ENCODE assay signal across 1 cellular context in the genomic region with DNA sequence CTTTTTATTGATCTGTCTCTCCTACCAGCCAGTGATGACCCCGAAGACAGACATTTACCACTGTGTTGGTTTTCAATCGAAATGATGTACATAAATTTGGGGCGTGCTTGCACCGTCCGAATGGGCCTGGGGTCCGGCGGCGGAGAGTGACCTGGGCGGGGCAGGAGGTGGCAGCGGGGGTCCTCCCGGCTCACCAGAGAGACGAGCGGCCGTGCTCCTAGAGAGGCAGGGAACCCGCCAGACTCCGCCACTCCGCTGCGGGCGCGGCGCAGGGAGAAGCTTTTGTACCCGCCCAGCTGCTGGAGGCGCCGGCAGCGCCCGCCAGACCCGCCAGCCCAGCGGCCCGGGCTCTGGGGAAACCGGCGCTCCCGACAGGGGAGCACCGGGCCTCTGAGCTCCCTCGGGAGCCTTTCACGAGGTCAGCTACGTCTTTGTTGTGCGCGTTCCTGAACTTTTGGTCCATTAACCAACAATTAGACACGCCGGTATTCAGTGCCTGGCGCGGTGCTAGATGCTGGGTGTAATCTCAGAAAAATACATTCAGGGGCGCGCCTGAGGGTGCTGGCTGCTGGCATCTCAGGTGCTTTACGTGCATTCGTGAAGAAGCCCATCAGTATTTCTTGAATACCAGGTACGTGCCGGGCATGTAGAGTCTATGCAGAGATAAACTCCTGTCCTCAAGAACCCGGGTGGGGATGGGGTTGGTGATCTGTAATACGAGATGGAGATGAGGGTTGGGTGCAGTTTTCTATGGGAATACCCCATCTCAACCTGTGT.
TF ChIP-seq lines count a peak whose summit lies in the region.

A gene with protein sequence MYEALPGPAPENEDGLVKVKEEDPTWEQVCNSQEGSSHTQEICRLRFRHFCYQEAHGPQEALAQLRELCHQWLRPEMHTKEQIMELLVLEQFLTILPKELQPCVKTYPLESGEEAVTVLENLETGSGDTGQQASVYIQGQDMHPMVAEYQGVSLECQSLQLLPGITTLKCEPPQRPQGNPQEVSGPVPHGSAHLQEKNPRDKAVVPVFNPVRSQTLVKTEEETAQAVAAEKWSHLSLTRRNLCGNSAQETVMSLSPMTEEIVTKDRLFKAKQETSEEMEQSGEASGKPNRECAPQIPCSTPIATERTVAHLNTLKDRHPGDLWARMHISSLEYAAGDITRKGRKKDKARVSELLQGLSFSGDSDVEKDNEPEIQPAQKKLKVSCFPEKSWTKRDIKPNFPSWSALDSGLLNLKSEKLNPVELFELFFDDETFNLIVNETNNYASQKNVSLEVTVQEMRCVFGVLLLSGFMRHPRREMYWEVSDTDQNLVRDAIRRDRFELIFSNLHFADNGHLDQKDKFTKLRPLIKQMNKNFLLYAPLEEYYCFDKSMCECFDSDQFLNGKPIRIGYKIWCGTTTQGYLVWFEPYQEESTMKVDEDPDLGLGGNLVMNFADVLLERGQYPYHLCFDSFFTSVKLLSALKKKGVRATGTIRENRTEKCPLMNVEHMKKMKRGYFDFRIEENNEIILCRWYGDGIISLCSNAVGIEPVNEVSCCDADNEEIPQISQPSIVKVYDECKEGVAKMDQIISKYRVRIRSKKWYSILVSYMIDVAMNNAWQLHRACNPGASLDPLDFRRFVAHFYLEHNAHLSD (plus strand): TSS at position 285 of the 777 bp plus-strand sequence. CDS start 2,242 bp downstream, outside the sequence.

TF ChIP-seq in K562, 482 proteins besides CTCF, POLR2A, EP300 and RAD21 (continued from another document and continues in another):
- TF ChIP-seq, protein P1, sequence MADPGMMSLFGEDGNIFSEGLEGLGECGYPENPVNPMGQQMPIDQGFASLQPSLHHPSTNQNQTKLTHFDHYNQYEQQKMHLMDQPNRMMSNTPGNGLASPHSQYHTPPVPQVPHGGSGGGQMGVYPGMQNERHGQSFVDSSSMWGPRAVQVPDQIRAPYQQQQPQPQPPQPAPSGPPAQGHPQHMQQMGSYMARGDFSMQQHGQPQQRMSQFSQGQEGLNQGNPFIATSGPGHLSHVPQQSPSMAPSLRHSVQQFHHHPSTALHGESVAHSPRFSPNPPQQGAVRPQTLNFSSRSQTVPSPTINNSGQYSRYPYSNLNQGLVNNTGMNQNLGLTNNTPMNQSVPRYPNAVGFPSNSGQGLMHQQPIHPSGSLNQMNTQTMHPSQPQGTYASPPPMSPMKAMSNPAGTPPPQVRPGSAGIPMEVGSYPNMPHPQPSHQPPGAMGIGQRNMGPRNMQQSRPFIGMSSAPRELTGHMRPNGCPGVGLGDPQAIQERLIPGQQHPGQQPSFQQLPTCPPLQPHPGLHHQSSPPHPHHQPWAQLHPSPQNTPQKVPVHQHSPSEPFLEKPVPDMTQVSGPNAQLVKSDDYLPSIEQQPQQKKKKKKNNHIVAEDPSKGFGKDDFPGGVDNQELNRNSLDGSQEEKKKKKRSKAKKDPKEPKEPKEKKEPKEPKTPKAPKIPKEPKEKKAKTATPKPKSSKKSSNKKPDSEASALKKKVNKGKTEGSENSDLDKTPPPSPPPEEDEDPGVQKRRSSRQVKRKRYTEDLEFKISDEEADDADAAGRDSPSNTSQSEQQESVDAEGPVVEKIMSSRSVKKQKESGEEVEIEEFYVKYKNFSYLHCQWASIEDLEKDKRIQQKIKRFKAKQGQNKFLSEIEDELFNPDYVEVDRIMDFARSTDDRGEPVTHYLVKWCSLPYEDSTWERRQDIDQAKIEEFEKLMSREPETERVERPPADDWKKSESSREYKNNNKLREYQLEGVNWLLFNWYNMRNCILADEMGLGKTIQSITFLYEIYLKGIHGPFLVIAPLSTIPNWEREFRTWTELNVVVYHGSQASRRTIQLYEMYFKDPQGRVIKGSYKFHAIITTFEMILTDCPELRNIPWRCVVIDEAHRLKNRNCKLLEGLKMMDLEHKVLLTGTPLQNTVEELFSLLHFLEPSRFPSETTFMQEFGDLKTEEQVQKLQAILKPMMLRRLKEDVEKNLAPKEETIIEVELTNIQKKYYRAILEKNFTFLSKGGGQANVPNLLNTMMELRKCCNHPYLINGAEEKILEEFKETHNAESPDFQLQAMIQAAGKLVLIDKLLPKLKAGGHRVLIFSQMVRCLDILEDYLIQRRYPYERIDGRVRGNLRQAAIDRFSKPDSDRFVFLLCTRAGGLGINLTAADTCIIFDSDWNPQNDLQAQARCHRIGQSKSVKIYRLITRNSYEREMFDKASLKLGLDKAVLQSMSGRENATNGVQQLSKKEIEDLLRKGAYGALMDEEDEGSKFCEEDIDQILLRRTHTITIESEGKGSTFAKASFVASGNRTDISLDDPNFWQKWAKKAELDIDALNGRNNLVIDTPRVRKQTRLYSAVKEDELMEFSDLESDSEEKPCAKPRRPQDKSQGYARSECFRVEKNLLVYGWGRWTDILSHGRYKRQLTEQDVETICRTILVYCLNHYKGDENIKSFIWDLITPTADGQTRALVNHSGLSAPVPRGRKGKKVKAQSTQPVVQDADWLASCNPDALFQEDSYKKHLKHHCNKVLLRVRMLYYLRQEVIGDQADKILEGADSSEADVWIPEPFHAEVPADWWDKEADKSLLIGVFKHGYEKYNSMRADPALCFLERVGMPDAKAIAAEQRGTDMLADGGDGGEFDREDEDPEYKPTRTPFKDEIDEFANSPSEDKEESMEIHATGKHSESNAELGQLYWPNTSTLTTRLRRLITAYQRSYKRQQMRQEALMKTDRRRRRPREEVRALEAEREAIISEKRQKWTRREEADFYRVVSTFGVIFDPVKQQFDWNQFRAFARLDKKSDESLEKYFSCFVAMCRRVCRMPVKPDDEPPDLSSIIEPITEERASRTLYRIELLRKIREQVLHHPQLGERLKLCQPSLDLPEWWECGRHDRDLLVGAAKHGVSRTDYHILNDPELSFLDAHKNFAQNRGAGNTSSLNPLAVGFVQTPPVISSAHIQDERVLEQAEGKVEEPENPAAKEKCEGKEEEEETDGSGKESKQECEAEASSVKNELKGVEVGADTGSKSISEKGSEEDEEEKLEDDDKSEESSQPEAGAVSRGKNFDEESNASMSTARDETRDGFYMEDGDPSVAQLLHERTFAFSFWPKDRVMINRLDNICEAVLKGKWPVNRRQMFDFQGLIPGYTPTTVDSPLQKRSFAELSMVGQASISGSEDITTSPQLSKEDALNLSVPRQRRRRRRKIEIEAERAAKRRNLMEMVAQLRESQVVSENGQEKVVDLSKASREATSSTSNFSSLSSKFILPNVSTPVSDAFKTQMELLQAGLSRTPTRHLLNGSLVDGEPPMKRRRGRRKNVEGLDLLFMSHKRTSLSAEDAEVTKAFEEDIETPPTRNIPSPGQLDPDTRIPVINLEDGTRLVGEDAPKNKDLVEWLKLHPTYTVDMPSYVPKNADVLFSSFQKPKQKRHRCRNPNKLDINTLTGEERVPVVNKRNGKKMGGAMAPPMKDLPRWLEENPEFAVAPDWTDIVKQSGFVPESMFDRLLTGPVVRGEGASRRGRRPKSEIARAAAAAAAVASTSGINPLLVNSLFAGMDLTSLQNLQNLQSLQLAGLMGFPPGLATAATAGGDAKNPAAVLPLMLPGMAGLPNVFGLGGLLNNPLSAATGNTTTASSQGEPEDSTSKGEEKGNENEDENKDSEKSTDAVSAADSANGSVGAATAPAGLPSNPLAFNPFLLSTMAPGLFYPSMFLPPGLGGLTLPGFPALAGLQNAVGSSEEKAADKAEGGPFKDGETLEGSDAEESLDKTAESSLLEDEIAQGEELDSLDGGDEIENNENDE (IDR thresholded peaks at IDR 0.05; ENCODE audit: low read depth, low read length), result no peak
- TF ChIP-seq ZNF41 (CRISPR knock-in tag; conservative IDR thresholded peaks at IDR 0.05) (no peak), PRPF4 (IDR thresholded peaks at IDR 0.05; ENCODE audit: insufficient read depth, low read depth, low read length, poor library complexity, severe bottlenecking) (no peak), ERF (CRISPR knock-in tag; IDR thresholded peaks at IDR 0.05) (no peak), CHD4 (IDR thresholded peaks at IDR 0.05; ENCODE audit: insufficient read depth, insufficient replicate concordance, low read depth, low read length, poor library complexity, severe bottlenecking) (no peak), ZNF444 (CRISPR knock-in tag; IDR thresholded peaks at IDR 0.05) (no peak), ZNF778 (CRISPR knock-in tag; IDR thresholded peaks at IDR 0.05) (no peak), MTA2 (IDR thresholded peaks at IDR 0.05; ENCODE audit: low read depth) (no peak), RBM15 (IDR thresholded peaks at IDR 0.05; ENCODE audit: insufficient read depth, low read length) (no peak), XRCC4 (IDR thresholded peaks at IDR 0.05; ENCODE audit: extremely low read depth, insufficient read depth, insufficient read length) (no peak), NFE2L1 (tag; IDR thresholded peaks at IDR 0.05; ENCODE audit: borderline replicate concordance, low read depth) (no peak), ZNF79 (CRISPR knock-in tag; IDR thresholded peaks at IDR 0.05; ENCODE audit: low read depth) (no peak), RAD51 (IDR thresholded peaks at IDR 0.05; ENCODE audit: borderline replicate concordance, low read depth) (no peak), FOXA1 (IDR thresholded peaks at IDR 0.05; ENCODE audit: borderline replicate concordance) (no peak), HDGF (IDR thresholded peaks at IDR 0.05) (no peak), ZNF224 (CRISPR knock-in tag; IDR thresholded peaks at IDR 0.05) (0 out of 2 replicates have a peak, but pooled peaks have one; percentile 64), ZNF274 (IDR thresholded peaks at IDR 0.05; ENCODE audit: borderline replicate concordance, low read depth, low read length) (no peak; the same call in 1 of the 2 replicates), NBN (IDR thresholded peaks at IDR 0.05; ENCODE audit: low read depth) (no peak), FOXP1 (CRISPR knock-in tag; IDR thresholded peaks at IDR 0.05) (no peak; the same call in 1 of the 2 replicates), STAT5B (CRISPR knock-in tag; IDR thresholded peaks at IDR 0.05) (no peak)
- TF ChIP-seq, protein P2, sequence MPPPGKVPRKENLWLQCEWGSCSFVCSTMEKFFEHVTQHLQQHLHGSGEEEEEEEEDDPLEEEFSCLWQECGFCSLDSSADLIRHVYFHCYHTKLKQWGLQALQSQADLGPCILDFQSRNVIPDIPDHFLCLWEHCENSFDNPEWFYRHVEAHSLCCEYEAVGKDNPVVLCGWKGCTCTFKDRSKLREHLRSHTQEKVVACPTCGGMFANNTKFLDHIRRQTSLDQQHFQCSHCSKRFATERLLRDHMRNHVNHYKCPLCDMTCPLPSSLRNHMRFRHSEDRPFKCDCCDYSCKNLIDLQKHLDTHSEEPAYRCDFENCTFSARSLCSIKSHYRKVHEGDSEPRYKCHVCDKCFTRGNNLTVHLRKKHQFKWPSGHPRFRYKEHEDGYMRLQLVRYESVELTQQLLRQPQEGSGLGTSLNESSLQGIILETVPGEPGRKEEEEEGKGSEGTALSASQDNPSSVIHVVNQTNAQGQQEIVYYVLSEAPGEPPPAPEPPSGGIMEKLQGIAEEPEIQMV (tag; conservative IDR thresholded peaks at IDR 0.05; ENCODE audit: low read depth), result no peak
- TF ChIP-seq, protein P3, sequence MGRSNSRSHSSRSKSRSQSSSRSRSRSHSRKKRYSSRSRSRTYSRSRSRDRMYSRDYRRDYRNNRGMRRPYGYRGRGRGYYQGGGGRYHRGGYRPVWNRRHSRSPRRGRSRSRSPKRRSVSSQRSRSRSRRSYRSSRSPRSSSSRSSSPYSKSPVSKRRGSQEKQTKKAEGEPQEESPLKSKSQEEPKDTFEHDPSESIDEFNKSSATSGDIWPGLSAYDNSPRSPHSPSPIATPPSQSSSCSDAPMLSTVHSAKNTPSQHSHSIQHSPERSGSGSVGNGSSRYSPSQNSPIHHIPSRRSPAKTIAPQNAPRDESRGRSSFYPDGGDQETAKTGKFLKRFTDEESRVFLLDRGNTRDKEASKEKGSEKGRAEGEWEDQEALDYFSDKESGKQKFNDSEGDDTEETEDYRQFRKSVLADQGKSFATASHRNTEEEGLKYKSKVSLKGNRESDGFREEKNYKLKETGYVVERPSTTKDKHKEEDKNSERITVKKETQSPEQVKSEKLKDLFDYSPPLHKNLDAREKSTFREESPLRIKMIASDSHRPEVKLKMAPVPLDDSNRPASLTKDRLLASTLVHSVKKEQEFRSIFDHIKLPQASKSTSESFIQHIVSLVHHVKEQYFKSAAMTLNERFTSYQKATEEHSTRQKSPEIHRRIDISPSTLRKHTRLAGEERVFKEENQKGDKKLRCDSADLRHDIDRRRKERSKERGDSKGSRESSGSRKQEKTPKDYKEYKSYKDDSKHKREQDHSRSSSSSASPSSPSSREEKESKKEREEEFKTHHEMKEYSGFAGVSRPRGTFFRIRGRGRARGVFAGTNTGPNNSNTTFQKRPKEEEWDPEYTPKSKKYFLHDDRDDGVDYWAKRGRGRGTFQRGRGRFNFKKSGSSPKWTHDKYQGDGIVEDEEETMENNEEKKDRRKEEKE (IDR thresholded peaks at IDR 0.05; ENCODE audit: borderline replicate concordance in 1 of 2, control insufficient read depth in 1 of 2, low read depth in 2 of 2, low read length in 1 of 2), result no peak
- TF ChIP-seq, protein P4, sequence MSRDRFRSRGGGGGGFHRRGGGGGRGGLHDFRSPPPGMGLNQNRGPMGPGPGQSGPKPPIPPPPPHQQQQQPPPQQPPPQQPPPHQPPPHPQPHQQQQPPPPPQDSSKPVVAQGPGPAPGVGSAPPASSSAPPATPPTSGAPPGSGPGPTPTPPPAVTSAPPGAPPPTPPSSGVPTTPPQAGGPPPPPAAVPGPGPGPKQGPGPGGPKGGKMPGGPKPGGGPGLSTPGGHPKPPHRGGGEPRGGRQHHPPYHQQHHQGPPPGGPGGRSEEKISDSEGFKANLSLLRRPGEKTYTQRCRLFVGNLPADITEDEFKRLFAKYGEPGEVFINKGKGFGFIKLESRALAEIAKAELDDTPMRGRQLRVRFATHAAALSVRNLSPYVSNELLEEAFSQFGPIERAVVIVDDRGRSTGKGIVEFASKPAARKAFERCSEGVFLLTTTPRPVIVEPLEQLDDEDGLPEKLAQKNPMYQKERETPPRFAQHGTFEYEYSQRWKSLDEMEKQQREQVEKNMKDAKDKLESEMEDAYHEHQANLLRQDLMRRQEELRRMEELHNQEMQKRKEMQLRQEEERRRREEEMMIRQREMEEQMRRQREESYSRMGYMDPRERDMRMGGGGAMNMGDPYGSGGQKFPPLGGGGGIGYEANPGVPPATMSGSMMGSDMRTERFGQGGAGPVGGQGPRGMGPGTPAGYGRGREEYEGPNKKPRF (IDR thresholded peaks at IDR 0.05; ENCODE audit: low read depth, low read length), result no peak
- TF ChIP-seq, protein P5, sequence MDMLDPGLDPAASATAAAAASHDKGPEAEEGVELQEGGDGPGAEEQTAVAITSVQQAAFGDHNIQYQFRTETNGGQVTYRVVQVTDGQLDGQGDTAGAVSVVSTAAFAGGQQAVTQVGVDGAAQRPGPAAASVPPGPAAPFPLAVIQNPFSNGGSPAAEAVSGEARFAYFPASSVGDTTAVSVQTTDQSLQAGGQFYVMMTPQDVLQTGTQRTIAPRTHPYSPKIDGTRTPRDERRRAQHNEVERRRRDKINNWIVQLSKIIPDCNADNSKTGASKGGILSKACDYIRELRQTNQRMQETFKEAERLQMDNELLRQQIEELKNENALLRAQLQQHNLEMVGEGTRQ (CRISPR knock-in tag; IDR thresholded peaks at IDR 0.05), result no peak
- TF ChIP-seq, protein P6, sequence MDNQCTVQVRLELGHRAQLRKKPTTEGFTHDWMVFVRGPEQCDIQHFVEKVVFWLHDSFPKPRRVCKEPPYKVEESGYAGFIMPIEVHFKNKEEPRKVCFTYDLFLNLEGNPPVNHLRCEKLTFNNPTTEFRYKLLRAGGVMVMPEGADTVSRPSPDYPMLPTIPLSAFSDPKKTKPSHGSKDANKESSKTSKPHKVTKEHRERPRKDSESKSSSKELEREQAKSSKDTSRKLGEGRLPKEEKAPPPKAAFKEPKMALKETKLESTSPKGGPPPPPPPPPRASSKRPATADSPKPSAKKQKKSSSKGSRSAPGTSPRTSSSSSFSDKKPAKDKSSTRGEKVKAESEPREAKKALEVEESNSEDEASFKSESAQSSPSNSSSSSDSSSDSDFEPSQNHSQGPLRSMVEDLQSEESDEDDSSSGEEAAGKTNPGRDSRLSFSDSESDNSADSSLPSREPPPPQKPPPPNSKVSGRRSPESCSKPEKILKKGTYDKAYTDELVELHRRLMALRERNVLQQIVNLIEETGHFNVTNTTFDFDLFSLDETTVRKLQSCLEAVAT (IDR thresholded peaks at IDR 0.05), result no peak
